17 cellular contexts compared by ENCODE assay signal in genomic region chr2:7133521-7133920, GRCh38.
A peak's percentile ranks its signal among the peaks of the same experiment; 100 is the strongest.
DNase-seq lines count a peak whose midpoint lies in the region; ATAC-seq and TF ChIP-seq lines count a peak whose summit lies in the region.
"Had no signal": no experiment of that assay in that cellular context is flagged by ENCODE, and none has a peak within 500 bp of the region (broad histone marks: within the 10 kb centered on the region; RNA-seq: fewer than 3 reads in every experiment).

No MANE protein-coding gene starts in this region.

- dilution Hi-C loops in mammary epithelial cell (cut with HindIII; ENCODE audit: low sequenced_read_pairs), result no loop called here

- H3K9ac ChIP-seq in mammary epithelial cell (ENCODE audit: insufficient read depth, low read length), result no peak overlapping the region
- no peak overlapping the region for H3K9ac ChIP-seq in endodermal cell (ENCODE audit: extremely low read depth, low read length, poor library complexity, severe bottlenecking)

- H3K4me3 Mint-ChIP-seq in MCF 10A (ENCODE audit: unreplicated experiment) (no peak overlapping the region), endodermal cell (no peak overlapping the region)
- H3K4me3 Mint-ChIP-seq: B cell; HFFc6; natural killer cell treated with Interleukin-12 subunit alpha and Interleukin-12 subunit beta and Interleukin-15 and Interleukin-18, amount 100 ng/mL, for 72 hours; type B pancreatic cell had no signal

- no peak for TF ChIP-seq CTCF in MCF 10A (IDR thresholded peaks at IDR 0.05; ENCODE audit: unreplicated experiment)
- peak in 1 of 2 donors; percentile 19 for TF ChIP-seq CTCF in mammary epithelial cell (conservative IDR thresholded peaks at IDR 0.05 in 1 of 2, IDR thresholded peaks at IDR 0.05 in 1 of 2; ENCODE audit: extremely low read depth in 1 of 2, insufficient read depth in 1 of 2, low read depth in 1 of 2, low read length in 2 of 2)
- peak; percentile 50 for TF ChIP-seq CTCF in endodermal cell (conservative IDR thresholded peaks at IDR 0.05)

- H3K79me2 ChIP-seq in mammary epithelial cell (ENCODE audit: insufficient read depth, low read length), result no peaks in the 10 kb centered on the region

- H3K9me3 ChIP-seq in mammary epithelial cell (replicated peaks; ENCODE audit: insufficient read depth, low read length) (no peaks in the 10 kb centered on the region), endodermal cell (ENCODE audit: control insufficient read depth, low read length) (no peaks in the 10 kb centered on the region)

- WGBS in mammary epithelial cell (ENCODE audit: low coverage, missing lambda C conversion rate), result 100% methylated on average over 3 of the region's 4 CpGs
- WGBS in endodermal cell (ENCODE audit: insufficient coverage in 1 of 2, insufficient read length in 1 of 2), 2 experiments, result 90 to 93% methylated on average over 4 of the region's 4 CpGs

- BruUV-seq in MCF 10A (replicated peaks; lab: Mats Ljungman, UMichigan), result no TSS peak
- BruUV-seq in mammary epithelial cell (replicated peaks; lab: Mats Ljungman, UMichigan), result no TSS peak

- H3K36me3 Mint-ChIP-seq in MCF 10A (ENCODE audit: insufficient read depth, unreplicated experiment) (no peaks in the 10 kb centered on the region), endodermal cell (ENCODE audit: low read depth) (no peaks in the 10 kb centered on the region)
- H3K36me3 Mint-ChIP-seq: natural killer cell treated with Interleukin-12 subunit alpha and Interleukin-12 subunit beta and Interleukin-15 and Interleukin-18, amount 100 ng/mL, for 72 hours; type B pancreatic cell had no signal

- POLR2A ChIA-PET in MCF 10A (lab: Yijun Ruan, JAX), result no interaction called here

- ATAC-seq in HG02610 (IDR thresholded peaks at IDR 0.05; ENCODE audit: unreplicated experiment) (no peak), GM21825 (IDR thresholded peaks at IDR 0.05; ENCODE audit: unreplicated experiment) (no peak)
- ATAC-seq: natural killer cell treated with Interleukin-12 subunit alpha and Interleukin-12 subunit beta and Interleukin-15 and Interleukin-18, amount 100 ng/mL, for 72 hours had no signal

- H3K4me1 ChIP-seq in mammary epithelial cell (ENCODE audit: insufficient read depth, low read length) (no peaks in the 10 kb centered on the region), endodermal cell (ENCODE audit: control insufficient read depth, insufficient read depth, low read length) (no peaks in the 10 kb centered on the region)

- H3K36me3 ChIP-seq in mammary epithelial cell (ENCODE audit: insufficient read depth, low read length) (no peaks in the 10 kb centered on the region), endodermal cell (ENCODE audit: control insufficient read depth, insufficient read depth, low read length) (no peaks in the 10 kb centered on the region)

- no peaks in the 10 kb centered on the region for H3K4me1 Mint-ChIP-seq in MCF 10A (ENCODE audit: insufficient read depth, unreplicated experiment)
- peaks cover 2% of the 10 kb centered on the region for H3K4me1 Mint-ChIP-seq in endodermal cell
- H3K4me1 Mint-ChIP-seq: B cell had no signal

- in situ Hi-C loops in mammary epithelial cell (cut with MboI; ENCODE audit: low sequenced_read_pairs in 2 of 2), result no loop called here

- H3K27ac ChIP-seq in mammary epithelial cell (ENCODE audit: insufficient read depth, low read depth, low read length), result no peak overlapping the region
- H3K27ac ChIP-seq in endodermal cell (ENCODE audit: low read depth, low read length), result no peak overlapping the region

- CTCF ChIA-PET in MCF 10A (lab: Yijun Ruan, JAX) (interaction anchor here (0.6 to 1.1 kb wide), 2 partner anchors 287 to 1363 kb away, joined by 5 to 6 read pairs; no protein-coding TSS in a partner anchor), mammary epithelial cell (lab: Charles Lee; ENCODE audit: low non-redundant PET) (no interaction called here)

- H4K20me1 ChIP-seq in mammary epithelial cell (ENCODE audit: insufficient read depth, low read length), result no peaks in the 10 kb centered on the region

- H3K27me3 Mint-ChIP-seq in MCF 10A (ENCODE audit: insufficient read depth, unreplicated experiment), result no peaks in the 10 kb centered on the region
- H3K27me3 Mint-ChIP-seq in endodermal cell (ENCODE audit: insufficient read depth), result no peaks in the 10 kb centered on the region
- H3K27me3 Mint-ChIP-seq: natural killer cell treated with Interleukin-12 subunit alpha and Interleukin-12 subunit beta and Interleukin-15 and Interleukin-18, amount 100 ng/mL, for 72 hours; type B pancreatic cell had no signal

- intact Hi-C loops in MCF 10A (cut with micrococcal nuclease), result no loop called here
- intact Hi-C loops in mammary epithelial cell (cut with micrococcal nuclease), result no loop called here

- peak; percentile 28 for DNase-seq in MCF 10A (ENCODE audit: unreplicated experiment)
- no peak for DNase-seq in mammary epithelial cell
- DNase-seq in NAMALWA (ENCODE audit: low spot score), result peak; percentile 11
- DNase-seq in endodermal cell, result peak; percentile 71
- DNase-seq in NCI-H187 treated with DMSO at 0.1 percent for 48 hours (lab: John Stamatoyannopoulos, UW), result no peak
- no peak for DNase-seq in SIG-M5 (lab: John Stamatoyannopoulos, UW)
- DNase-seq: activated CD4-positive, alpha-beta T cell treated with anti-CD3 and anti-CD28 coated beads for 48 hours; caudate nucleus; HFFc6; kidney glomerular epithelial cell; NCI-H526 had no signal

- peaks cover 2% of the 10 kb centered on the region for H3K9me3 Mint-ChIP-seq in MCF 10A (ENCODE audit: unreplicated experiment)
- peaks cover under 1% of the 10 kb centered on the region for H3K9me3 Mint-ChIP-seq in endodermal cell
- H3K9me3 Mint-ChIP-seq: activated T-helper 2 cell treated with anti-CD3 and anti-CD28 coated beads, Interferon-gamma antibody, Interleukin-2, Interleukin-4, amounts not matched to agents 10 μg/mL and 5 μg/mL and 100 μg/mL, durations not matched to agents 14 hours and 24 hours and 36 hours; natural killer cell treated with Interleukin-12 subunit alpha and Interleukin-12 subunit beta and Interleukin-15 and Interleukin-18, amount 100 ng/mL, for 72 hours had no signal

- H3K4me2 ChIP-seq in mammary epithelial cell (ENCODE audit: insufficient read depth, low read depth, low read length), result no peak overlapping the region

- no peak overlapping the region for H2AFZ ChIP-seq in mammary epithelial cell (ENCODE audit: low read depth, low read length)

- no peaks in the 10 kb centered on the region for H3K27me3 ChIP-seq in mammary epithelial cell (ENCODE audit: insufficient read depth, low read length)
- H3K27me3 ChIP-seq in endodermal cell (ENCODE audit: control insufficient read depth, insufficient read depth, low read length, poor library complexity, severe bottlenecking), result no peaks in the 10 kb centered on the region

- H3K4me3 ChIP-seq in mammary epithelial cell (replicated peaks in 1 of 3; ENCODE audit: insufficient read depth in 1 of 3, low read depth in 2 of 3, low read length in 3 of 3) (no peak overlapping the region), endodermal cell (ENCODE audit: low read length) (no peak overlapping the region)

- H3K27ac Mint-ChIP-seq in MCF 10A (ENCODE audit: low read depth, unreplicated experiment) (no peak overlapping the region), endodermal cell (no peak overlapping the region)
- H3K27ac Mint-ChIP-seq: activated T-helper 2 cell treated with anti-CD3 and anti-CD28 coated beads, Interferon-gamma antibody, Interleukin-2, Interleukin-4, amounts not matched to agents 10 μg/mL and 5 μg/mL and 100 μg/mL, durations not matched to agents 14 hours and 24 hours and 36 hours; B cell; HFFc6; natural killer cell treated with Interleukin-12 subunit alpha and Interleukin-12 subunit beta and Interleukin-15 and Interleukin-18, amount 100 ng/mL, for 72 hours; type B pancreatic cell had no signal

Comparison
In these comparisons a context has a peak if more than half of its experiments do, and no peak if none do; other contexts are left out.
1. DNase-seq: peak in MCF 10A (single experiment), NAMALWA (single experiment) and endodermal cell (single experiment); none in mammary epithelial cell (single experiment), NCI-H187 treated with DMSO at 0.1 percent for 48 hours (single experiment) and SIG-M5 (single experiment).